6 cellular contexts compared by ENCODE assay signal in the genomic region with DNA sequence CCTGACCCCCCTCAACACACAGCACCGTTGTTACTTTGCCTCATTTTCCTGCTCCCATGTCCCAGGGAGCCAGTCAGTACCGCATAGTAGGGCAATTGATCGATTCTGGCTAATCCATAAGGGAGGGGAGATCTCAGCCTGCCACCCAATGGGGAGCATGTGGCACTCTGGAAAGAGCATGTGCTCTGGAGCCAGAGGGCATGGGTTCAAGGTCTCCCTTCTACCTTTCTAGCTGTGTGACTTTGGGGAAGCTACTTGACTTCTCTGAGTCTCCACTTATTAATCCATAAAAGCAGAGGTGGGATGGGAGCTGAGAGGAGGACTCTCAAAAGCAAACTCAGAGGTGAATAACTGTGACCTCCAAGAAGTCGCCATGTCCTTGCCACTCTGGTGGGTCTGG. TPM values are rescaled to one million over a fixed set of nuclear protein-coding genes. Genes with fewer than 3 reads are reported as not detected.
A peak's percentile ranks its signal among the peaks of the same experiment; 100 is the strongest.
DNase-seq lines count a peak whose midpoint lies in the region; ATAC-seq, FAIRE-seq and TF ChIP-seq lines count a peak whose summit lies in the region.
"Not testable (repeated sequence)": the region's sequence is repeated elsewhere in the genome, so short reads cannot be mapped to it uniquely, and the experiment has no call there.

No MANE protein-coding gene starts in this region.

- H3K4me1 ChIP-seq in HepG2 (ENCODE audit: insufficient read depth, low read length); trophoblast cell (ENCODE audit: control insufficient read depth in 1 of 2, insufficient read depth in 2 of 2, low read length in 2 of 2): not testable (repeated sequence)
- H3K4me1 ChIP-seq in neural progenitor cell, result peaks cover 24% of the 10 kb centered on the region

- in situ Hi-C loops in HepG2 (cut with HindIII; ENCODE audit: extremely low pct_ligation_motif_present, low pct_unique_long_range_greater_than_20kb), result not testable (repeated sequence)

- not testable (repeated sequence) for BruUV-seq in HepG2 (replicated peaks; lab: Mats Ljungman, UMichigan)

- TF ChIP-seq POLR2A in HepG2 (IDR thresholded peaks at IDR 0.05; ENCODE audit: insufficient read depth in 1 of 2, low read depth in 2 of 2, low read length in 2 of 2), result not testable (repeated sequence)

- H3K79me1 ChIP-seq in trophoblast cell (ENCODE audit: low read length), result not testable (repeated sequence)

- H3K36me3 Mint-ChIP-seq in brain; dendritic cell treated with granulocyte-macrophage colony-stimulating factor and Interleukin-4, amounts not matched to agents 40 ng/mL and 50 ng/mL, for 4 days (ENCODE audit: low read depth); neural progenitor cell: not testable (repeated sequence)

- not testable (repeated sequence) for H3K9me3 Mint-ChIP-seq in brain; dendritic cell treated with granulocyte-macrophage colony-stimulating factor and Interleukin-4, amounts not matched to agents 40 ng/mL and 50 ng/mL, for 4 days; neural progenitor cell

- FAIRE-seq in HepG2 (lab: Jason Lieb, UNC), result not testable (repeated sequence)

- not testable (repeated sequence) for H3K9me3 ChIP-seq in HepG2 (ENCODE audit: low read length); neural progenitor cell (ENCODE audit: low read depth); trophoblast cell (ENCODE audit: insufficient read depth, low read depth, low read length)

- not testable (repeated sequence) for H3K14ac ChIP-seq in trophoblast cell (ENCODE audit: low read length)

- H3K27ac Mint-ChIP-seq in brain (peak overlapping the region in 3 of 5 experiments; percentile 55 to 91 (median 55)), neural progenitor cell (peak overlapping the region; percentile 98)
- H3K27ac Mint-ChIP-seq in dendritic cell treated with granulocyte-macrophage colony-stimulating factor and Interleukin-4, amounts not matched to agents 40 ng/mL and 50 ng/mL, for 4 days, result peak overlapping the region; percentile 42

- H4K12ac ChIP-seq in trophoblast cell (ENCODE audit: low read depth, low read length), result not testable (repeated sequence)

- not testable (repeated sequence) for H2BK5ac ChIP-seq in trophoblast cell (ENCODE audit: low read depth, low read length, poor library complexity)

- H2AFZ ChIP-seq in HepG2 (ENCODE audit: low read length); neural progenitor cell (replicated peaks); trophoblast cell (ENCODE audit: insufficient read depth, low read length, poor library complexity): not testable (repeated sequence)

- not testable (repeated sequence) for H4K8ac ChIP-seq in trophoblast cell (ENCODE audit: low read depth, low read length)

- not testable (repeated sequence) for DNase-seq in RWPE1 (ENCODE audit: low spot score); HepG2 (ENCODE audit: low spot score); neural progenitor cell (ENCODE audit: low spot score); trophoblast cell

- not testable (repeated sequence) for H3K27me3 ChIP-seq in HepG2 (ENCODE audit: control insufficient read depth in 1 of 2, insufficient read depth in 2 of 2, low read length in 2 of 2); neural progenitor cell; trophoblast cell (ENCODE audit: insufficient read depth, low read length)

- peak overlapping the region; percentile 88; the same call in 1 of the 2 replicates for H3K27ac ChIP-seq in RWPE1
- not testable (repeated sequence) for H3K27ac ChIP-seq in HepG2 (ENCODE audit: extremely low read length, insufficient read depth, low read length); neural progenitor cell; trophoblast cell (ENCODE audit: low read depth, low read length)

- H4K91ac ChIP-seq in trophoblast cell (ENCODE audit: low read depth, low read length), result not testable (repeated sequence)

- not testable (repeated sequence) for H3K18ac ChIP-seq in trophoblast cell (ENCODE audit: low read length)

- not testable (repeated sequence) for H2BK12ac ChIP-seq in trophoblast cell (ENCODE audit: low read length)

- H3K4me3 ChIP-seq in HepG2 (replicated peaks in 1 of 3; ENCODE audit: insufficient read depth in 1 of 3, low read depth in 2 of 3, low read length in 3 of 3); neural progenitor cell: not testable (repeated sequence)
- H3K4me3 ChIP-seq in trophoblast cell (ENCODE audit: low read depth, low read length), result peak overlapping the region; percentile 38

- H2BK120ac ChIP-seq in trophoblast cell (ENCODE audit: insufficient read depth, low read length, poor library complexity), result not testable (repeated sequence)

- H3K4ac ChIP-seq in trophoblast cell (ENCODE audit: low read depth, low read length), result not testable (repeated sequence)

- not testable (repeated sequence) for TF ChIP-seq EP300 in HepG2 (IDR thresholded peaks at IDR 0.05; ENCODE audit: low read depth in 2 of 2, low read length in 2 of 2); HepG2 (CRISPR knock-in tag; IDR thresholded peaks at IDR 0.05; ENCODE audit: borderline replicate concordance)

- intact Hi-C loops in dendritic cell treated with granulocyte-macrophage colony-stimulating factor and Interleukin-4, amounts not matched to agents 40 ng/mL and 50 ng/mL, for 4 days (cut with micrococcal nuclease); HepG2 (cut with micrococcal nuclease; ENCODE audit: unreplicated experiment): not testable (repeated sequence)

- not testable (repeated sequence) for H2AK5ac ChIP-seq in trophoblast cell (ENCODE audit: low read length)

- not testable (repeated sequence) for H3K9ac ChIP-seq in HepG2 (ENCODE audit: insufficient read depth, low read depth, low read length); neural progenitor cell; trophoblast cell (ENCODE audit: low read length)

- peaks cover 20% of the 10 kb centered on the region for H3F3A ChIP-seq in neural progenitor cell (ENCODE audit: low read depth)

- not testable (repeated sequence) for H3K79me2 ChIP-seq in HepG2 (ENCODE audit: insufficient read depth, low read length); neural progenitor cell (ENCODE audit: low read depth); trophoblast cell (ENCODE audit: control insufficient read depth, insufficient read depth, low read length, poor library complexity)

- H4K20me1 ChIP-seq in HepG2 (ENCODE audit: insufficient read depth, low read length); neural progenitor cell (ENCODE audit: low read depth): not testable (repeated sequence)

- POLR2A ChIA-PET in RWPE1 (lab: Yijun Ruan, JAX; ENCODE audit: low non-redundant PET); HepG2 (lab: Yijun Ruan, JAX): not testable (repeated sequence)

- not testable (repeated sequence) for H3K4me2 ChIP-seq in HepG2 (ENCODE audit: low read depth, low read length); trophoblast cell (ENCODE audit: low read length)
- peak overlapping the region; percentile 63 for H3K4me2 ChIP-seq in neural progenitor cell

- not testable (repeated sequence) for H3K23ac ChIP-seq in trophoblast cell (ENCODE audit: low read length)

- not testable (repeated sequence) for H3K36me3 ChIP-seq in HepG2 (replicated peaks in 1 of 2; ENCODE audit: control insufficient read depth in 1 of 2, insufficient read depth in 2 of 2, low read length in 2 of 2); neural progenitor cell; trophoblast cell (ENCODE audit: control insufficient read depth in 1 of 2, insufficient read depth in 2 of 2, low read length in 2 of 2)

- CTCF ChIA-PET in RWPE1 (lab: Yijun Ruan, JAX); HepG2 (lab: Yijun Ruan, JAX; ENCODE audit: low intra/inter-chr PET ratio, low total read pairs): not testable (repeated sequence)

- TF ChIP-seq CTCF in RWPE1 (conservative IDR thresholded peaks at IDR 0.05; ENCODE audit: low read depth); brain (conservative IDR thresholded peaks at IDR 0.05); HepG2 (CRISPR knock-in tag; IDR thresholded peaks at IDR 0.05); neural progenitor cell (IDR thresholded peaks at IDR 0.05): not testable (repeated sequence)

- 63% methylated on average over 4 of the region's 4 CpGs for WGBS in HepG2 (ENCODE audit: low lambda C conversion rate)
- WGBS in trophoblast cell (ENCODE audit: extremely low coverage, insufficient coverage, insufficient read length), result no CpG with 5 or more reads among the region's 4 CpGs

- peaks cover 41% of the 10 kb centered on the region for H3K4me1 Mint-ChIP-seq in brain
- peaks cover 14% of the 10 kb centered on the region for H3K4me1 Mint-ChIP-seq in dendritic cell treated with granulocyte-macrophage colony-stimulating factor and Interleukin-4, amounts not matched to agents 40 ng/mL and 50 ng/mL, for 4 days (ENCODE audit: low read depth)
- peaks cover 59% of the 10 kb centered on the region for H3K4me1 Mint-ChIP-seq in neural progenitor cell

- H3K27me3 Mint-ChIP-seq in brain (peaks cover 22% of the 10 kb centered on the region), neural progenitor cell (ENCODE audit: insufficient read depth, low read depth) (peaks cover 15% of the 10 kb centered on the region)
- H3K27me3 Mint-ChIP-seq in dendritic cell treated with granulocyte-macrophage colony-stimulating factor and Interleukin-4, amounts not matched to agents 40 ng/mL and 50 ng/mL, for 4 days, result peaks cover 13% of the 10 kb centered on the region

- not testable (repeated sequence) for TF ChIP-seq RAD21 in HepG2 (CRISPR knock-in tag; IDR thresholded peaks at IDR 0.05)

- not testable (repeated sequence) for ATAC-seq in HepG2

- peak overlapping the region in 1 of 5 experiments; percentile 42 for H3K4me3 Mint-ChIP-seq in brain
- not testable (repeated sequence) for H3K4me3 Mint-ChIP-seq in dendritic cell treated with granulocyte-macrophage colony-stimulating factor and Interleukin-4, amounts not matched to agents 40 ng/mL and 50 ng/mL, for 4 days
- peak overlapping the region; percentile 28 for H3K4me3 Mint-ChIP-seq in neural progenitor cell

RNA-seq across cellular contexts. Expression of gene PAX8, which starts 27.5 kb away (rescaled TPM):
- polyA plus RNA-seq in brain (ENCODE audit: insufficient read depth, low read depth, low replicate concordance) (2.4 TPM), HepG2 (2011; rRNA removed) (8.1 and 8.8 TPM in 2 replicates)
- total RNA-seq in HepG2 (2016; rRNA removed; fragmentation: Illumina TruSeq; extraction: Trizol) (1.3 and 1.5 TPM in 2 replicates), neural progenitor cell (ENCODE audit: low replicate concordance) (1.4 and 2.9 TPM in 2 replicates)
- total RNA-seq in HepG2 (2016; cell fraction: cytosol; rRNA removed; fragmentation: Illumina TruSeq; extraction: Trizol; ENCODE audit: low read depth), result 0.79 and 0.91 TPM in 2 replicates
- total RNA-seq in HepG2 (2016; cell fraction: insoluble cytoplasmic fraction; rRNA removed; fragmentation: Illumina TruSeq; extraction: Trizol), result 1.4 and 1.5 TPM in 2 replicates
- 1.9 and 2.0 TPM in 2 replicates for total RNA-seq in HepG2 (2016; cell fraction: membrane; rRNA removed; fragmentation: Illumina TruSeq; extraction: Trizol)
- total RNA-seq in HepG2 (2016; cell fraction: nucleus; rRNA removed; fragmentation: Illumina TruSeq; extraction: Trizol), result 0.88 and 0.90 TPM in 2 replicates
- 3.2 and 4.3 TPM in 2 replicates for polyA plus RNA-seq in HepG2 (2011; cell fraction: cytosol; rRNA removed)
- polyA plus RNA-seq in HepG2 (2011; cell fraction: nucleus; rRNA removed), result 2.5 and 2.8 TPM in 2 replicates
- polyA plus RNA-seq in HepG2 (2012), result 5.3 and 8.3 TPM in 2 replicates
- polyA plus RNA-seq in HepG2 (2016; cell fraction: cytosol; fragmentation: Illumina TruSeq; extraction: Trizol; ENCODE audit: low read depth), result 1.0 and 1.2 TPM in 2 replicates
- 3.8 and 4.0 TPM in 2 replicates for polyA plus RNA-seq in HepG2 (2016; cell fraction: insoluble cytoplasmic fraction; fragmentation: Illumina TruSeq; extraction: Trizol; ENCODE audit: low read depth)
- 2.8 TPM in 2 replicates for polyA plus RNA-seq in HepG2 (2016; cell fraction: membrane; fragmentation: Illumina TruSeq; extraction: Trizol; ENCODE audit: low read depth)
- polyA plus RNA-seq in HepG2 (2016; cell fraction: nucleus; fragmentation: Illumina TruSeq; extraction: Trizol; ENCODE audit: insufficient read depth, low read depth), result 2.5 and 3.1 TPM in 2 replicates
- polyA minus RNA-seq in HepG2 (2011; rRNA and poly(A)+ RNA removed; ENCODE audit: low replicate concordance), result 1.1 and 5.5 TPM in 2 replicates
- polyA minus RNA-seq in HepG2 (2011; cell fraction: cytosol; rRNA and poly(A)+ RNA removed), result 2.4 and 3.0 TPM in 2 replicates
- polyA minus RNA-seq in HepG2 (2011; cell fraction: nucleus; rRNA and poly(A)+ RNA removed), result 3.7 and 3.9 TPM in 2 replicates
- polyA plus RNA-seq in trophoblast cell (2013), result not detected in 2 replicates

Comparison
In these comparisons a context has a peak if more than half of its experiments do, and no peak if none do; other contexts are left out.
1. H3K27ac Mint-ChIP-seq: peak in every context shown above with its lines; median percentile 98 in neural progenitor cell; 55 in brain; 42 in dendritic cell treated with granulocyte-macrophage colony-stimulating factor and Interleukin-4, amounts not matched to agents 40 ng/mL and 50 ng/mL, for 4 days.